In genomic region chr1:12654004-12654567, GRCh38 we compare ENCODE assay signal across 2 cellular contexts.
TF ChIP-seq lines count a peak whose summit lies in the region.

No MANE protein-coding gene starts in this region.

TF ChIP-seq in HEK293, 187 proteins besides CTCF, POLR2A, EP300 and RAD21 (continued from another document):
- no peak for TF ChIP-seq ZNF488 (tag by site-specific recombination; IDR thresholded peaks at IDR 0.05)
- peak; percentile 84; the same call in 1 of the 2 replicates for TF ChIP-seq TRIM28 (IDR thresholded peaks at IDR 0.05; ENCODE audit: borderline replicate concordance, low read length)

TF ChIP-seq in WTC11, 78 proteins besides CTCF, POLR2A, EP300 and RAD21:
- TF ChIP-seq PREB (CRISPR knock-in tag; IDR thresholded peaks at IDR 0.05; ENCODE audit: borderline replicate concordance): no peak
- TF ChIP-seq ZNF423 (CRISPR knock-in tag; IDR thresholded peaks at IDR 0.05): no peak
- no peak for TF ChIP-seq ZBTB21 (CRISPR knock-in tag; IDR thresholded peaks at IDR 0.05; ENCODE audit: borderline replicate concordance)
- no peak for TF ChIP-seq CBFB (CRISPR knock-in tag; IDR thresholded peaks at IDR 0.05; ENCODE audit: low read depth)
- no peak for TF ChIP-seq KAT7 (CRISPR knock-in tag; IDR thresholded peaks at IDR 0.05; ENCODE audit: borderline replicate concordance)
- TF ChIP-seq ZNF121 (CRISPR knock-in tag; IDR thresholded peaks at IDR 0.05): no peak
- TF ChIP-seq ZNF232 (CRISPR knock-in tag; IDR thresholded peaks at IDR 0.05): no peak
- TF ChIP-seq ATF3 (CRISPR knock-in tag; conservative IDR thresholded peaks at IDR 0.05): no peak
- no peak for TF ChIP-seq MAX (CRISPR knock-in tag; IDR thresholded peaks at IDR 0.05)
- TF ChIP-seq OVOL2 (CRISPR knock-in tag; IDR thresholded peaks at IDR 0.05; ENCODE audit: borderline replicate concordance): no peak
- TF ChIP-seq ZNF512 (CRISPR knock-in tag; IDR thresholded peaks at IDR 0.05; ENCODE audit: borderline replicate concordance): no peak
- no peak for TF ChIP-seq AR (CRISPR knock-in tag; IDR thresholded peaks at IDR 0.05)
- no peak for TF ChIP-seq ZNF219 (CRISPR knock-in tag; IDR thresholded peaks at IDR 0.05; ENCODE audit: borderline replicate concordance)
- TF ChIP-seq HMGXB4 (CRISPR knock-in tag; IDR thresholded peaks at IDR 0.05): no peak
- no peak for TF ChIP-seq TP53 (CRISPR knock-in tag; IDR thresholded peaks at IDR 0.05)
- no peak for TF ChIP-seq SOX15 (CRISPR knock-in tag; IDR thresholded peaks at IDR 0.05)
- no peak for TF ChIP-seq PRRX2 (CRISPR knock-in tag; IDR thresholded peaks at IDR 0.05)
- TF ChIP-seq FOXP4 (CRISPR knock-in tag; IDR thresholded peaks at IDR 0.05): no peak
- TF ChIP-seq MXD4 (CRISPR knock-in tag; IDR thresholded peaks at IDR 0.05; ENCODE audit: borderline replicate concordance): no peak
- TF ChIP-seq ETV6 (CRISPR knock-in tag; IDR thresholded peaks at IDR 0.05): no peak
